Comparison of ENCODE assay signal across 16 cellular contexts in the genomic region with DNA sequence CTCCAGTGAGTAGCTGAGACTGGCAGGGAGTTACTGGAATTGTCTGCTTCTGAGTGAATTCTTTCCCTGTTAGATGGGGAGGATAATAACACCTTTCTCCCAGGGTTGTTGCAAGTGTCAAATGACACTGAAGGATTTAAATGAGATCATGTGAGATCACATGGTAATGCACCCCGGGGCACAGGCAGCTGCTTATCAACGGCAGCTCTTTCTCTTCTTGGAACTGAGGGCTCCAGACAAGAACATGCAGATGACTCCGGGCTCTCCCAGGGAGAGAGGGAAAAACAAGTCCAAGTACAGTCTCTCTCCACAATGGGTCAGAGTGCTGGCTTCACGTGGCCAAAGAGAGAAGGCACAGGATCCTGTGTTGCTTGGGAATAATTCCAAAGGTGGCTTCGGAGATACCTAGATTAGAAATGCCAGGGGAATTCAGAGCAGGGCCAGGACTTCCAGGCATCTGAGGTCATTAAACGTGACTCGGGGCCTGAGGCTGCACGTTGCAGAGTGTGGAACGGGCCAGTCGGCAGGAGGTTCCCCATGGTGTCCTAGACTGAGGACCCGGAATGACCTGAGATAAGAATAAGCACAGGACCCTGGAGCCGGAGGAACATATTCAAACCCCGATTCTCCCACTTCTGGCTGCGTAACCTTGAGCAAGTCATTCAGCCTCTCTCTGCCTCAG.
A peak's percentile ranks its signal among the peaks of the same experiment; 100 is the strongest.
DNase-seq lines count a peak whose midpoint lies in the region; ATAC-seq, FAIRE-seq and TF ChIP-seq lines count a peak whose summit lies in the region.
"Had no signal": no experiment of that assay in that cellular context is flagged by ENCODE, and none has a peak within 500 bp of the region (broad histone marks: within the 10 kb centered on the region; RNA-seq: fewer than 3 reads in every experiment).

No MANE protein-coding gene starts in this region.

- peaks cover 12 to 14% of the 10 kb centered on the region in 2 experiments; a peak in 4 of 5 replicates for H3K4me1 ChIP-seq in K562 (replicated peaks in 1 of 2; ENCODE audit: control insufficient read depth in 2 of 2, insufficient read depth in 2 of 2, low read length in 2 of 2)
- H3K4me1 ChIP-seq in GM23248 (ENCODE audit: insufficient read depth): no peaks in the 10 kb centered on the region
- H3K4me1 ChIP-seq: HAP-1 had no signal

- H3K9me2 ChIP-seq in GM23248 (ENCODE audit: insufficient read depth): no peaks in the 10 kb centered on the region

- H3K9me3 ChIP-seq in K562 (replicated peaks; ENCODE audit: control insufficient read depth, insufficient read depth, low read depth, low read length) (no peaks in the 10 kb centered on the region), GM23248 (ENCODE audit: low read depth) (no peaks in the 10 kb centered on the region)
- H3K9me3 ChIP-seq: HAP-1, upper lobe of left lung had no signal

- H3K4me3 ChIP-seq in K562 (no peak overlapping the region), GM23248 (no peak overlapping the region)
- H3K4me3 ChIP-seq: HAP-1, upper lobe of left lung had no signal

- H4K20me1 ChIP-seq in K562 (replicated peaks; ENCODE audit: control insufficient read depth, insufficient read depth, low read length) (no peaks in the 10 kb centered on the region), GM23248 (ENCODE audit: insufficient read depth) (no peaks in the 10 kb centered on the region)

- no peaks in the 10 kb centered on the region for H3K36me3 Mint-ChIP-seq in activated naive CD8-positive, alpha-beta T cell treated with anti-CD3 and anti-CD28 coated beads for 36 hours

- H3K4me3 Mint-ChIP-seq in activated naive CD8-positive, alpha-beta T cell treated with anti-CD3 and anti-CD28 coated beads for 36 hours: no peak overlapping the region

- BruUV-seq in K562 (replicated peaks; lab: Mats Ljungman, UMichigan): no TSS peak

- 1% methylated on average over 12 of the region's 14 CpGs for WGBS in K562 (ENCODE audit: insufficient coverage, low coverage, missing lambda C conversion rate)
- 64 to 67% methylated on average over 14 of the region's 14 CpGs for WGBS in GM23248 (ENCODE audit: low coverage in 1 of 2, low lambda C conversion rate in 2 of 2, missing lambda C conversion rate in 2 of 2), 2 experiments

- H3K9me1 ChIP-seq in K562 (ENCODE audit: control insufficient read depth, insufficient read depth, low read length): no peaks in the 10 kb centered on the region

- peak overlapping the region; percentile 47; the same call in 1 of the 2 replicates for H2AFZ ChIP-seq in K562 (ENCODE audit: low read depth, low read length)
- H2AFZ ChIP-seq in GM23248: no peak overlapping the region

- H3K9ac ChIP-seq in K562 (ENCODE audit: insufficient read depth in 1 of 2, low read depth in 2 of 2, low read length in 2 of 2) (no peak overlapping the region; a peak in 2 of 4 replicates), GM23248 (no peak overlapping the region)

- in situ Hi-C loops in K562 (cut with MboI): no loop called here
- in situ Hi-C loops in GM23248 (cut with MboI): no loop called here

- CTCF ChIA-PET in K562 (lab: Yijun Ruan, JAX; ENCODE audit: low intra/inter-chr PET ratio): no interaction called here

- peak; percentile 9 for DNase-seq in Daoy (ENCODE audit: low read depth)
- DNase-seq in NCI-H2107 treated with DMSO at 0.1 percent for 48 hours (lab: John Stamatoyannopoulos, UW; ENCODE audit: unreplicated experiment): peak; percentile 66
- peak; percentile 39 to 70 (median 54) for DNase-seq in K562 (ENCODE audit: extremely low read depth in 1 of 4, low spot score in 3 of 4)
- peak; percentile 68 for DNase-seq in iPS-NIHi7 (ENCODE audit: extremely low spot score)
- no peak for DNase-seq in activated naive CD8-positive, alpha-beta T cell treated with anti-CD3 and anti-CD28 coated beads for 36 hours
- no peak for DNase-seq in GM23248
- DNase-seq: activated effector memory CD4-positive, alpha-beta T cell treated with Interleukin-2 at 50 U/mL for 16 hours; MM.1S; NCI-H774; SIG-M5; upper lobe of left lung had no signal

- peaks cover 0 to 8% of the 10 kb centered on the region in 2 experiments; a peak in 2 of 5 replicates for H3K27me3 ChIP-seq in K562 (ENCODE audit: control insufficient read depth in 2 of 2, insufficient read depth in 2 of 2, low read length in 2 of 2)
- peaks cover 23% of the 10 kb centered on the region for H3K27me3 ChIP-seq in GM23248 (replicated peaks; ENCODE audit: insufficient read depth)
- H3K27me3 ChIP-seq: upper lobe of left lung had no signal

- peak overlapping the region; percentile 43; the same call in 1 of the 2 replicates for H3K4me2 ChIP-seq in K562 (ENCODE audit: insufficient read depth, low read length)
- no peak overlapping the region for H3K4me2 ChIP-seq in GM23248 (ENCODE audit: unreplicated experiment)

- intact Hi-C loops in K562 (cut with micrococcal nuclease): no loop called here

- no peaks in the 10 kb centered on the region for H3K36me3 ChIP-seq in K562 (ENCODE audit: control insufficient read depth, insufficient read depth, low read length)
- no peaks in the 10 kb centered on the region for H3K36me3 ChIP-seq in GM23248 (ENCODE audit: low read depth)
- H3K36me3 ChIP-seq: HAP-1, upper lobe of left lung had no signal

- no peak for TF ChIP-seq CTCF in K562 (IDR thresholded peaks at IDR 0.05 in 2 of 3, conservative IDR thresholded peaks at IDR 0.05 in 1 of 3; ENCODE audit: insufficient read depth in 2 of 3, low read depth in 1 of 3, low read length in 3 of 3)

- H3K27ac ChIP-seq in K562 (ENCODE audit: extremely low read depth, low read depth, low read length) (no peak overlapping the region), GM23248 (no peak overlapping the region)
- H3K27ac ChIP-seq: upper lobe of left lung had no signal

- POLR2A ChIA-PET in K562 (lab: Yijun Ruan, JAX): no interaction called here

- no peak for TF ChIP-seq RAD21 in K562 (CRISPR knock-in tag; conservative IDR thresholded peaks at IDR 0.05 in 1 of 2, IDR thresholded peaks at IDR 0.05 in 1 of 2)

- H3K79me2 ChIP-seq in K562 (ENCODE audit: control insufficient read depth, insufficient read depth, low read length): no peaks in the 10 kb centered on the region
- H3K79me2 ChIP-seq in GM23248 (ENCODE audit: insufficient read depth): no peaks in the 10 kb centered on the region

- H3F3A ChIP-seq in GM23248 (ENCODE audit: insufficient read depth): no peaks in the 10 kb centered on the region

- ATAC-seq in K562 (peak; percentile 85), GM18909 (IDR thresholded peaks at IDR 0.05; ENCODE audit: poor library complexity, unreplicated experiment) (no peak), HG02623 (IDR thresholded peaks at IDR 0.05; ENCODE audit: unreplicated experiment) (no peak)

- H3K4me1 Mint-ChIP-seq in activated naive CD8-positive, alpha-beta T cell treated with anti-CD3 and anti-CD28 coated beads for 36 hours: no peaks in the 10 kb centered on the region

- FAIRE-seq in K562 (lab: Jason Lieb, UNC): peak; percentile 29
- FAIRE-seq: astrocyte, TTC549 had no signal

- H3K9me3 Mint-ChIP-seq in activated naive CD8-positive, alpha-beta T cell treated with anti-CD3 and anti-CD28 coated beads for 36 hours: no peaks in the 10 kb centered on the region

- no peak for TF ChIP-seq POLR2A in K562 (conservative IDR thresholded peaks at IDR 0.05)

- peak; percentile 38 for TF ChIP-seq EP300 in K562 (IDR thresholded peaks at IDR 0.05; ENCODE audit: low read length)

- no peak overlapping the region for H3K27ac Mint-ChIP-seq in activated naive CD8-positive, alpha-beta T cell treated with anti-CD3 and anti-CD28 coated beads for 36 hours

- H3K27me3 Mint-ChIP-seq in activated naive CD8-positive, alpha-beta T cell treated with anti-CD3 and anti-CD28 coated beads for 36 hours: no peaks in the 10 kb centered on the region

TF ChIP-seq in K562, 482 proteins besides CTCF, POLR2A, EP300 and RAD21 (continues in another document):
- TF ChIP-seq, protein P1, sequence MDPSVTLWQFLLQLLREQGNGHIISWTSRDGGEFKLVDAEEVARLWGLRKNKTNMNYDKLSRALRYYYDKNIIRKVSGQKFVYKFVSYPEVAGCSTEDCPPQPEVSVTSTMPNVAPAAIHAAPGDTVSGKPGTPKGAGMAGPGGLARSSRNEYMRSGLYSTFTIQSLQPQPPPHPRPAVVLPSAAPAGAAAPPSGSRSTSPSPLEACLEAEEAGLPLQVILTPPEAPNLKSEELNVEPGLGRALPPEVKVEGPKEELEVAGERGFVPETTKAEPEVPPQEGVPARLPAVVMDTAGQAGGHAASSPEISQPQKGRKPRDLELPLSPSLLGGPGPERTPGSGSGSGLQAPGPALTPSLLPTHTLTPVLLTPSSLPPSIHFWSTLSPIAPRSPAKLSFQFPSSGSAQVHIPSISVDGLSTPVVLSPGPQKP (CRISPR knock-in tag; IDR thresholded peaks at IDR 0.05): no peak
- TF ChIP-seq MTA3 (IDR thresholded peaks at IDR 0.05; ENCODE audit: borderline replicate concordance): no peak
- TF ChIP-seq GATA2 (CRISPR knock-in tag; IDR thresholded peaks at IDR 0.05): peak; percentile 54
- no peak for TF ChIP-seq ZNF140 (CRISPR knock-in tag; IDR thresholded peaks at IDR 0.05)
- peak; percentile 41 for TF ChIP-seq MEIS2 (IDR thresholded peaks at IDR 0.05; ENCODE audit: partially characterized antibody)
- TF ChIP-seq RB1 (IDR thresholded peaks at IDR 0.05; ENCODE audit: low read depth): no peak
- peak; percentile 75 for TF ChIP-seq CBFA2T3 (IDR thresholded peaks at IDR 0.05)
- TF ChIP-seq, protein P2, sequence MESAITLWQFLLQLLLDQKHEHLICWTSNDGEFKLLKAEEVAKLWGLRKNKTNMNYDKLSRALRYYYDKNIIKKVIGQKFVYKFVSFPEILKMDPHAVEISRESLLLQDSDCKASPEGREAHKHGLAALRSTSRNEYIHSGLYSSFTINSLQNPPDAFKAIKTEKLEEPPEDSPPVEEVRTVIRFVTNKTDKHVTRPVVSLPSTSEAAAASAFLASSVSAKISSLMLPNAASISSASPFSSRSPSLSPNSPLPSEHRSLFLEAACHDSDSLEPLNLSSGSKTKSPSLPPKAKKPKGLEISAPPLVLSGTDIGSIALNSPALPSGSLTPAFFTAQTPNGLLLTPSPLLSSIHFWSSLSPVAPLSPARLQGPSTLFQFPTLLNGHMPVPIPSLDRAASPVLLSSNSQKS (CRISPR knock-in tag; IDR thresholded peaks at IDR 0.05): no peak
- TF ChIP-seq ZNF274 (IDR thresholded peaks at IDR 0.05; ENCODE audit: borderline replicate concordance, low read depth, low read length): no peak
- TF ChIP-seq RBM39 (optimal IDR thresholded peaks at IDR 0.05; ENCODE audit: low read depth, low read length): no peak
- no peak for TF ChIP-seq SRSF7 (optimal IDR thresholded peaks at IDR 0.05; ENCODE audit: low read depth, low read length)
- TF ChIP-seq BCOR (IDR thresholded peaks at IDR 0.05): no peak
- no peak for TF ChIP-seq NCOA4 (IDR thresholded peaks at IDR 0.05; ENCODE audit: partially characterized antibody)

Comparison
In these comparisons a context has a peak if more than half of its experiments do, and no peak if none do; other contexts are left out.
1. DNase-seq: peak in Daoy (single experiment), NCI-H2107 treated with DMSO at 0.1 percent for 48 hours (single experiment), K562 (4 of 4) and iPS-NIHi7 (single experiment); none in activated naive CD8-positive, alpha-beta T cell treated with anti-CD3 and anti-CD28 coated beads for 36 hours (single experiment) and GM23248 (single experiment).